In genomic region chr7:4268040-4268965, GRCh38 we compare ENCODE assay signal across 1 cellular context.
TF ChIP-seq lines count a peak whose summit lies in the region.

No MANE protein-coding gene starts in this region.

TF ChIP-seq in H1, 55 proteins besides CTCF, POLR2A, EP300 and RAD21:
- TF ChIP-seq USF2 (IDR thresholded peaks at IDR 0.05; ENCODE audit: low read length) (no peak), CREB1 (IDR thresholded peaks at IDR 0.05) (no peak), TAF1 (IDR thresholded peaks at IDR 0.05; ENCODE audit: low read depth, low read length) (no peak)
